ENCODE assay signal across 13 cellular contexts in genomic region chr22:32628626-32629587, GRCh38.
DNase-seq lines count a peak whose midpoint lies in the region; ATAC-seq and TF ChIP-seq lines count a peak whose summit lies in the region.
"Had no signal": no experiment of that assay in that cellular context is flagged by ENCODE, and none has a peak within 500 bp of the region (broad histone marks: within the 10 kb centered on the region; RNA-seq: fewer than 3 reads in every experiment).

No MANE protein-coding gene starts in this region.

- H3F3A ChIP-seq in Loucy (ENCODE audit: low read depth) = no peaks in the 10 kb centered on the region

- H3K79me2 ChIP-seq in Loucy (ENCODE audit: insufficient read depth, low read length) = no peaks in the 10 kb centered on the region

- no peak for TF ChIP-seq CTCF in AG10803 (conservative IDR thresholded peaks at IDR 0.05; ENCODE audit: low read length)
- no peak for TF ChIP-seq CTCF in Loucy (conservative IDR thresholded peaks at IDR 0.05; ENCODE audit: low read length)
- TF ChIP-seq CTCF in fibroblast of the aortic adventitia (IDR thresholded peaks at IDR 0.05; ENCODE audit: insufficient read depth, low read length) = no peak
- no peak for TF ChIP-seq CTCF in prostate gland (IDR thresholded peaks at IDR 0.05)

- H3K36me3 ChIP-seq in Loucy (ENCODE audit: insufficient read depth, low read length) (no peaks in the 10 kb centered on the region), prostate gland (no peaks in the 10 kb centered on the region)

- H3K27me3 ChIP-seq in Loucy (ENCODE audit: insufficient read depth, low read length, poor library complexity, severe bottlenecking) (no peaks in the 10 kb centered on the region), prostate gland (replicated peaks; ENCODE audit: insufficient read depth) (no peaks in the 10 kb centered on the region)

- WGBS in prostate gland = 69% methylated on average over 18 of the region's 18 CpGs

- no peak for ATAC-seq in GM19324 (IDR thresholded peaks at IDR 0.05; ENCODE audit: low FRiP score, unreplicated experiment)
- ATAC-seq: esophagus mucosa, natural killer cell had no signal

- intact Hi-C loops in prostate gland (cut with DNase I) = loop anchor here (5.0 kb wide), 1 partner anchor 97 kb away; no protein-coding TSS in a partner anchor

- H2AFZ ChIP-seq in Loucy (ENCODE audit: low read length) = peak overlapping the region; percentile 67; the same call in 1 of the 2 replicates

- peak; percentile 88 for DNase-seq in AG10803 (ENCODE audit: low read depth)
- DNase-seq in fibroblast of the aortic adventitia (ENCODE audit: low read depth) = peak; percentile 53
- DNase-seq in prostate gland (ENCODE audit: low spot score) = no peak
- DNase-seq in stimulated activated CD4-positive, alpha-beta T cell treated with anti-CD3 and anti-CD28 coated beads, Interleukin-4, amount 100 ng/mL, for 4 hours = no peak
- DNase-seq in hypothalamus (lab: John Stamatoyannopoulos, UW) = no peak
- DNase-seq in NCI-H146 (lab: John Stamatoyannopoulos, UW) = no peak
- DNase-seq: KG1, natural killer cell, NCI-H2029 treated with DMSO at 0.1 percent for 48 hours had no signal

- TF ChIP-seq POLR2A in prostate gland (IDR thresholded peaks at IDR 0.05) = no peak

- no peaks in the 10 kb centered on the region for H3K9me2 ChIP-seq in Loucy (replicated peaks; ENCODE audit: low read depth, low read length)
- H3K9me2 ChIP-seq: SK-N-SH had no signal

- H3K4me2 ChIP-seq in Loucy (ENCODE audit: low read depth, low read length, poor library complexity, severe bottlenecking) = no peak overlapping the region
- H3K4me2 ChIP-seq: SK-N-SH had no signal

- H4K20me1 ChIP-seq in Loucy (ENCODE audit: insufficient read depth, low read length, poor library complexity, severe bottlenecking) = no peaks in the 10 kb centered on the region

- H3K4me3 ChIP-seq in AG10803 (ENCODE audit: low read length) (no peak overlapping the region), Loucy (ENCODE audit: low read length, poor library complexity, severe bottlenecking) (no peak overlapping the region), fibroblast of the aortic adventitia (ENCODE audit: low read depth, low read length) (no peak overlapping the region), prostate gland (no peak overlapping the region)

- peak overlapping the region; percentile 42 to 62 for H3K27ac ChIP-seq in prostate gland

- H3K9me3 ChIP-seq in Loucy (ENCODE audit: insufficient read depth, low read depth, low read length) (no peaks in the 10 kb centered on the region), prostate gland (no peaks in the 10 kb centered on the region)
- H3K9me3 ChIP-seq: SK-N-SH had no signal

- H3K9ac ChIP-seq in Loucy (ENCODE audit: low read depth, low read length, poor library complexity, severe bottlenecking) = no peak overlapping the region
- H3K9ac ChIP-seq: SK-N-SH had no signal

- no peaks in the 10 kb centered on the region for H3K4me1 ChIP-seq in Loucy (ENCODE audit: insufficient read depth, low read length, poor library complexity, severe bottlenecking)
- H3K4me1 ChIP-seq in prostate gland (replicated peaks) = no peaks in the 10 kb centered on the region

Comparison
In these comparisons a context has a peak if more than half of its experiments do, and no peak if none do; other contexts are left out.
1. DNase-seq: peak in AG10803 (single experiment) and fibroblast of the aortic adventitia (single experiment); none in prostate gland (single experiment), stimulated activated CD4-positive, alpha-beta T cell treated with anti-CD3 and anti-CD28 coated beads, Interleukin-4, amount 100 ng/mL, for 4 hours (0 of 2), hypothalamus (0 of 51) and NCI-H146 (single experiment).